Comparison of ENCODE assay signal across 8 cellular contexts in genomic region chr10:124744688-124745055, GRCh38. TPM values are rescaled to one million over a fixed set of nuclear protein-coding genes. Genes with fewer than 3 reads are reported as not detected.
A peak's percentile ranks its signal among the peaks of the same experiment; 100 is the strongest.
DNase-seq lines count a peak whose midpoint lies in the region; ATAC-seq and TF ChIP-seq lines count a peak whose summit lies in the region.

No MANE protein-coding gene starts in this region.

- peaks cover 42% of the 10 kb centered on the region for H3K4me1 ChIP-seq in DOHH2 (ENCODE audit: control insufficient read depth, low read length)
- peaks cover 36% of the 10 kb centered on the region for H3K4me1 ChIP-seq in mesodermal cell (ENCODE audit: control insufficient read depth, insufficient read depth, low read length, poor library complexity, severe bottlenecking)

- no peak for TF ChIP-seq CTCF in DOHH2 (IDR thresholded peaks at IDR 0.05; ENCODE audit: low read depth, low read length, poor library complexity, severe bottlenecking)

- H3K9me3 ChIP-seq in DOHH2 (ENCODE audit: control insufficient read depth, insufficient read depth, low read length) (no peaks in the 10 kb centered on the region), mesodermal cell (ENCODE audit: control insufficient read depth, low read length) (no peaks in the 10 kb centered on the region)

- peaks cover 9% of the 10 kb centered on the region for H4K20me1 ChIP-seq in DOHH2 (ENCODE audit: control insufficient read depth, insufficient read depth, low read depth, low read length)

- ATAC-seq in HG02840 (IDR thresholded peaks at IDR 0.05; ENCODE audit: low FRiP score, unreplicated experiment): no peak

- H3K79me2 ChIP-seq in DOHH2 (ENCODE audit: control insufficient read depth, low read length): peaks cover 41% of the 10 kb centered on the region

- H3K27me3 ChIP-seq in DOHH2 (ENCODE audit: control insufficient read depth, low read length): no peaks in the 10 kb centered on the region

- peak overlapping the region; percentile 69 for H3K4me2 ChIP-seq in DOHH2 (ENCODE audit: low read length)

- peak overlapping the region; percentile 69 for H3K4me3 ChIP-seq in DOHH2 (ENCODE audit: low read length)
- H3K4me3 ChIP-seq in mesodermal cell (ENCODE audit: extremely low read depth, insufficient read depth, low read length, poor library complexity, severe bottlenecking): peak overlapping the region; percentile 32

- H3K36me3 ChIP-seq in DOHH2 (ENCODE audit: control insufficient read depth, low read length) (peaks cover 9% of the 10 kb centered on the region), mesodermal cell (ENCODE audit: control insufficient read depth, insufficient read depth, low read length) (peaks cover 15% of the 10 kb centered on the region)

- DNase-seq in MV-4-11 (lab: John Stamatoyannopoulos, UW): peak; percentile 65
- peak; percentile 36 for DNase-seq in dedifferentiated amniotic fluid mesenchymal stem cell (ENCODE audit: extremely low spot score)
- DNase-seq in stimulated activated CD4-positive, alpha-beta T cell treated with anti-CD3 and anti-CD28 coated beads, Interleukin-2, amount 100 ng/mL, for 24 hours: no peak
- DNase-seq in midbrain (lab: John Stamatoyannopoulos, UW): no peak
- DNase-seq in HPDE6-E6E7 (ENCODE audit: extremely low spot score): no peak

- H3F3A ChIP-seq in DOHH2 (ENCODE audit: control insufficient read depth, insufficient read depth): peaks cover 34% of the 10 kb centered on the region

- H3K27ac ChIP-seq in DOHH2 (ENCODE audit: low read depth, low read length) (0 out of 2 replicates have a peak overlapping the region, but pooled peaks have one; percentile 23), mesodermal cell (ENCODE audit: low read depth, low read length, severe bottlenecking) (peak overlapping the region; percentile 74)

- 4 to 10% methylated on average over 6 to 8 of the region's 8 CpGs for WGBS in mesodermal cell (ENCODE audit: insufficient coverage in 2 of 2), 2 experiments

- no peaks in the 10 kb centered on the region for H3K9me2 ChIP-seq in DOHH2 (replicated peaks; ENCODE audit: control insufficient read depth, low read length)

RNA-seq across cellular contexts. Expression of gene FAM53B, which starts 0.5 kb away (rescaled TPM):
- polyA plus RNA-seq in mesodermal cell (2013, experiment 1 of 2): 10.9 TPM
- polyA plus RNA-seq in mesodermal cell (2013, experiment 2 of 2): 10.6 TPM

RNA-seq across cellular contexts. Expression of gene EEF1AKMT2, which starts 47.0 kb away (rescaled TPM):
- polyA plus RNA-seq in mesodermal cell (2013, experiment 1 of 2): 30.3 TPM
- 29.8 TPM for polyA plus RNA-seq in mesodermal cell (2013, experiment 2 of 2)

RNA-seq across cellular contexts. Expression of gene ABRAXAS2, which starts 56.9 kb away (rescaled TPM):
- 15.0 TPM for polyA plus RNA-seq in mesodermal cell (2013, experiment 1 of 2)
- 17.6 TPM for polyA plus RNA-seq in mesodermal cell (2013, experiment 2 of 2)

Comparison
In these comparisons a context has a peak if more than half of its experiments do, and no peak if none do; other contexts are left out.
1. DNase-seq: peak in MV-4-11 (single experiment) and dedifferentiated amniotic fluid mesenchymal stem cell (single experiment); none in stimulated activated CD4-positive, alpha-beta T cell treated with anti-CD3 and anti-CD28 coated beads, Interleukin-2, amount 100 ng/mL, for 24 hours (0 of 2), midbrain (single experiment) and HPDE6-E6E7 (single experiment).